In genomic region chr11:102451693-102452460, GRCh38 we compare ENCODE assay signal across 8 cellular contexts. TPM values are rescaled to one million over a fixed set of nuclear protein-coding genes. Genes with fewer than 3 reads are reported as not detected.
DNase-seq lines count a peak whose midpoint lies in the region; ATAC-seq, FAIRE-seq and TF ChIP-seq lines count a peak whose summit lies in the region.

No MANE protein-coding gene starts in this region.

- peaks cover 57% of the 10 kb centered on the region for H3K79me2 ChIP-seq in endothelial cell of umbilical vein (ENCODE audit: control insufficient read depth, insufficient read depth, low read length)

- peak overlapping the region; percentile 25 for H2AFZ ChIP-seq in endothelial cell of umbilical vein (ENCODE audit: low read depth, low read length)

- dilution Hi-C loops in endothelial cell of umbilical vein (cut with MboI; ENCODE audit: extremely low pct_ligation_motif_present, low sequenced_read_pairs): no loop called here

- H3K4me1 ChIP-seq in BE2C (peaks cover 8% of the 10 kb centered on the region; the same call in 1 of the 2 replicates), endothelial cell of umbilical vein (ENCODE audit: control insufficient read depth, extremely low read depth, insufficient read depth, low read length) (peaks cover 55% of the 10 kb centered on the region), mucosa of rectum (ENCODE audit: control insufficient read depth in 2 of 2, insufficient read depth in 2 of 2, low read length in 2 of 2) (peaks cover 30 to 32% of the 10 kb centered on the region in 2 donors)

- POLR2A ChIA-PET in endothelial cell of umbilical vein (lab: Charles Lee): no interaction called here

- peak overlapping the region; percentile 93 for H3K4me2 ChIP-seq in endothelial cell of umbilical vein (ENCODE audit: insufficient read depth, low read length)

- H3K27ac ChIP-seq in endothelial cell of umbilical vein (ENCODE audit: insufficient read depth, low read depth, low read length): peak overlapping the region; percentile 83
- H3K27ac ChIP-seq in mucosa of rectum (ENCODE audit: low read depth in 2 of 2, low read length in 2 of 2): peak overlapping the region; percentile 93 to 95

- TF ChIP-seq CTCF in BE2C (IDR thresholded peaks at IDR 0.05; ENCODE audit: low read depth, low read length): no peak; the same call in 1 of the 2 replicates
- TF ChIP-seq CTCF in endothelial cell of umbilical vein (IDR thresholded peaks at IDR 0.05; ENCODE audit: extremely low read depth in 1 of 2, insufficient read depth in 1 of 2, low read depth in 1 of 2, low read length in 2 of 2): no peak

- no peak for TF ChIP-seq POLR2A in endothelial cell of umbilical vein (IDR thresholded peaks at IDR 0.05; ENCODE audit: low read depth, low read length)

- ATAC-seq in GM19023 (IDR thresholded peaks at IDR 0.05; ENCODE audit: unreplicated experiment): peak; percentile 70
- peak; percentile 74 for ATAC-seq in HG03280 (IDR thresholded peaks at IDR 0.05; ENCODE audit: unreplicated experiment)

- FAIRE-seq in endothelial cell of umbilical vein (lab: Jason Lieb, UNC): peak; percentile 37

- H4K20me1 ChIP-seq in endothelial cell of umbilical vein (replicated peaks; ENCODE audit: control insufficient read depth, extremely low read depth, insufficient read depth, low read length): no peaks in the 10 kb centered on the region

- DNase-seq in BE2C (peak; percentile 71), NCI-H774 (lab: John Stamatoyannopoulos, UW) (peak; percentile 70), endothelial cell of umbilical vein (ENCODE audit: low read depth, low spot score) (peak; percentile 70)
- DNase-seq in activated CD8-positive, alpha-beta memory T cell treated with anti-CD3 and anti-CD28 coated beads for 48 hours (ENCODE audit: low read depth in 2 of 3, low spot score in 2 of 3): peak; percentile 32 to 54 (median 49)
- peak; percentile 48 to 54 for DNase-seq in stimulated activated CD8-positive, alpha-beta memory T cell treated with anti-CD3 and anti-CD28 coated beads, Interleukin-7, amount 100 ng/mL, for 1 hour (ENCODE audit: low read depth in 2 of 2)

- TSS peak; percentile 36 for BruUV-seq in endothelial cell of umbilical vein (replicated peaks; lab: Mats Ljungman, UMichigan)

- H3K9me1 ChIP-seq in endothelial cell of umbilical vein (replicated peaks; ENCODE audit: control insufficient read depth, extremely low read depth, insufficient read depth, low read length): no peaks in the 10 kb centered on the region

- H3K9ac ChIP-seq in endothelial cell of umbilical vein (replicated peaks; ENCODE audit: extremely low read depth, insufficient read depth, low read length) (peak overlapping the region; percentile 94), mucosa of rectum (ENCODE audit: low read depth in 1 of 2, low read length in 2 of 2) (peak overlapping the region; percentile 80 to 89)

- H3K27me3 ChIP-seq in BE2C: no peaks in the 10 kb centered on the region
- H3K27me3 ChIP-seq in endothelial cell of umbilical vein (ENCODE audit: control insufficient read depth in 2 of 2, insufficient read depth in 2 of 2, low read length in 2 of 2): no peaks in the 10 kb centered on the region
- no peaks in the 10 kb centered on the region for H3K27me3 ChIP-seq in mucosa of rectum (ENCODE audit: control insufficient read depth in 2 of 2, insufficient read depth in 2 of 2, low read length in 2 of 2)

- CTCF ChIA-PET in endothelial cell of umbilical vein (lab: Charles Lee): interaction anchor here (0.6 to 1.3 kb wide), 5 partner anchors 45 to 110 kb away, joined by 3 to 12 read pairs (median 4); no protein-coding TSS in a partner anchor

- intact Hi-C loops in endothelial cell of umbilical vein (cut with micrococcal nuclease): loop anchor here (1.0 to 5.0 kb wide), 7 partner anchors 42 to 339 kb away; partner anchors contain the start of gene BIRC2

- H3K4me3 ChIP-seq in BE2C (ENCODE audit: low read depth, low read length) (peak overlapping the region; percentile 88), endothelial cell of umbilical vein (replicated peaks in 1 of 3; ENCODE audit: insufficient read depth in 1 of 3, low read depth in 1 of 3, low read length in 3 of 3) (peak overlapping the region; percentile 72 to 98 (median 91)), mucosa of rectum (ENCODE audit: low read length in 2 of 2) (peak overlapping the region; percentile 85 to 89)

- H3K36me3 ChIP-seq in BE2C: peaks cover 18% of the 10 kb centered on the region
- peaks cover 0 to 5% of the 10 kb centered on the region in 2 experiments for H3K36me3 ChIP-seq in endothelial cell of umbilical vein (ENCODE audit: control insufficient read depth in 2 of 2, extremely low read depth in 1 of 2, insufficient read depth in 2 of 2, low read length in 2 of 2)
- peaks cover 3% of the 10 kb centered on the region in 2 donors for H3K36me3 ChIP-seq in mucosa of rectum (ENCODE audit: control insufficient read depth in 2 of 2, insufficient read depth in 2 of 2, low read length in 2 of 2)

- H3K9me3 ChIP-seq in BE2C (no peaks in the 10 kb centered on the region), endothelial cell of umbilical vein (replicated peaks; ENCODE audit: control insufficient read depth, insufficient read depth, low read length) (no peaks in the 10 kb centered on the region), mucosa of rectum (ENCODE audit: control insufficient read depth in 2 of 2, low read length in 2 of 2) (no peaks in the 10 kb centered on the region)

TF ChIP-seq in endothelial cell of umbilical vein, 7 proteins besides CTCF, POLR2A, EP300 and RAD21:
- no peak for TF ChIP-seq EZH2 (IDR thresholded peaks at IDR 0.05; ENCODE audit: borderline replicate concordance, low read depth, low read length, severe bottlenecking)
- no peak for TF ChIP-seq JUN (IDR thresholded peaks at IDR 0.05; ENCODE audit: borderline replicate concordance, insufficient read depth, insufficient read length, low read depth)
- peak; percentile 59 for TF ChIP-seq POLR2AphosphoS5 (IDR thresholded peaks at IDR 0.05; ENCODE audit: insufficient read depth, low read depth, low read length)
- TF ChIP-seq FOS (IDR thresholded peaks at IDR 0.05; ENCODE audit: borderline replicate concordance, insufficient read depth, low read length): peak; percentile 5
- TF ChIP-seq GATA2 (IDR thresholded peaks at IDR 0.05; ENCODE audit: insufficient read depth, insufficient read length, low read depth, low read length): no peak

RNA-seq across cellular contexts. Expression of gene TMEM123, which starts 0.7 kb away (rescaled TPM):
- 61.7 TPM for polyA plus RNA-seq in BE2C (2012; ENCODE audit: insufficient read depth, insufficient read length, low read depth)
- total RNA-seq in endothelial cell of umbilical vein: 199 and 257 TPM in 2 replicates
- 201 and 312 TPM in 2 replicates for polyA plus RNA-seq in endothelial cell of umbilical vein
- polyA plus RNA-seq in endothelial cell of umbilical vein (2011; cell fraction: cytosol; rRNA removed): 242 and 305 TPM in 2 replicates
- 91.7 and 117 TPM in 2 replicates for polyA plus RNA-seq in endothelial cell of umbilical vein (2011; cell fraction: nucleus; rRNA removed)
- 358 and 382 TPM in 2 replicates for polyA plus RNA-seq in endothelial cell of umbilical vein (2012)
- 498 and 610 TPM in 2 replicates for polyA minus RNA-seq in endothelial cell of umbilical vein
- 83.6 TPM for polyA minus RNA-seq in endothelial cell of umbilical vein (2011; cell fraction: cytosol; rRNA and poly(A)+ RNA removed)
- 162 and 269 TPM in 2 replicates for polyA minus RNA-seq in endothelial cell of umbilical vein (2011; cell fraction: nucleus; rRNA and poly(A)+ RNA removed)

Comparison
In these comparisons a context has a peak if more than half of its experiments do, and no peak if none do; other contexts are left out.
1. Peak in every context shown above with its lines: DNase-seq, ATAC-seq, H3K4me3 ChIP-seq and H3K27ac ChIP-seq.